ENCODE assay signal across 19 cellular contexts in genomic region chr13:78015782-78016181, GRCh38.
A peak's percentile ranks its signal among the peaks of the same experiment; 100 is the strongest.
DNase-seq lines count a peak whose midpoint lies in the region; ATAC-seq and TF ChIP-seq lines count a peak whose summit lies in the region.
"Had no signal": no experiment of that assay in that cellular context is flagged by ENCODE, and none has a peak within 500 bp of the region (broad histone marks: within the 10 kb centered on the region; RNA-seq: fewer than 3 reads in every experiment).

No MANE protein-coding gene starts in this region.

- TF ChIP-seq CTCF in lower lobe of right lung (IDR thresholded peaks at IDR 0.05) (no peak), prostate gland (IDR thresholded peaks at IDR 0.05) (no peak), stomach (IDR thresholded peaks at IDR 0.05) (no peak)

- H3K4me1 ChIP-seq in lower lobe of right lung (no peaks in the 10 kb centered on the region), prostate gland (replicated peaks) (no peaks in the 10 kb centered on the region), stomach (no peaks in the 10 kb centered on the region)
- H3K4me1 ChIP-seq: A549 had no signal

- TF ChIP-seq EP300 in stomach (IDR thresholded peaks at IDR 0.05), result no peak

- 90% methylated on average over 3 of the region's 3 CpGs for WGBS in prostate gland
- 81 to 95% (median 88%) methylated on average over 3 of the region's 3 CpGs for WGBS in stomach, 5 donors

- peak; percentile 54 to 89 for ATAC-seq in lower lobe of right lung
- no peak for ATAC-seq in HG03175 (IDR thresholded peaks at IDR 0.05; ENCODE audit: unreplicated experiment)
- ATAC-seq: A549, HepG2, Panc1, Right ventricle myocardium inferior had no signal

- H3K4me3 ChIP-seq in lower lobe of right lung (no peak overlapping the region), prostate gland (no peak overlapping the region), stomach (no peak overlapping the region)
- H3K4me3 ChIP-seq: A549 had no signal

- intact Hi-C loops in lower lobe of right lung (cut with DNase I), result no loop called here
- intact Hi-C loops in prostate gland (cut with DNase I), result no loop called here
- intact Hi-C loops in stomach (cut with DNase I; ENCODE audit: low total_unique reads), result no loop called here

- no peak overlapping the region for H3K27ac ChIP-seq in lower lobe of right lung
- H3K27ac ChIP-seq in prostate gland, result no peak overlapping the region
- no peak overlapping the region for H3K27ac ChIP-seq in stomach
- H3K27ac ChIP-seq: A549, KMS-11 had no signal

- peak; percentile 24 for DNase-seq in SKM-1 treated with dmso at 0.1 percent for 144 hours (lab: John Stamatoyannopoulos, UW; ENCODE audit: unreplicated experiment)
- DNase-seq in SKM-1 (lab: John Stamatoyannopoulos, UW; ENCODE audit: unreplicated experiment), result no peak
- DNase-seq in OCI-M1 (lab: John Stamatoyannopoulos, UW), result peak; percentile 61
- no peak for DNase-seq in lower lobe of right lung
- DNase-seq in prostate gland (ENCODE audit: low spot score), result no peak
- DNase-seq in stomach, result no peak
- DNase-seq: C1 segment of cervical spinal cord, GOT3, NCI-H187 treated with DMSO at 0.1 percent for 48 hours, NCI-H2171, NCI-H446, NCI-H748 treated with DMSO at 0.1 percent for 48 hours, SK-N-SH had no signal

- H3K27me3 ChIP-seq in lower lobe of right lung (ENCODE audit: low read depth) (no peaks in the 10 kb centered on the region), prostate gland (replicated peaks; ENCODE audit: insufficient read depth) (no peaks in the 10 kb centered on the region), stomach (no peaks in the 10 kb centered on the region)

- H3K36me3 ChIP-seq in lower lobe of right lung (no peaks in the 10 kb centered on the region), prostate gland (no peaks in the 10 kb centered on the region), stomach (no peaks in the 10 kb centered on the region)

- no peaks in the 10 kb centered on the region for H3K9me3 ChIP-seq in lower lobe of right lung
- H3K9me3 ChIP-seq in prostate gland, result no peaks in the 10 kb centered on the region
- peaks cover 0 to 11% (median 0%) of the 10 kb centered on the region in 4 donors for H3K9me3 ChIP-seq in stomach
- H3K9me3 ChIP-seq: A549, SK-N-SH had no signal

- TF ChIP-seq POLR2A in prostate gland (IDR thresholded peaks at IDR 0.05), result no peak
- no peak for TF ChIP-seq POLR2A in stomach (IDR thresholded peaks at IDR 0.05)

Comparison
In these comparisons a context has a peak if more than half of its experiments do, and no peak if none do; other contexts are left out.
1. DNase-seq: peak in SKM-1 treated with dmso at 0.1 percent for 144 hours (single experiment) and OCI-M1 (single experiment); none in SKM-1 (single experiment), lower lobe of right lung (single experiment), prostate gland (single experiment) and stomach (single experiment).